In the genomic region with DNA sequence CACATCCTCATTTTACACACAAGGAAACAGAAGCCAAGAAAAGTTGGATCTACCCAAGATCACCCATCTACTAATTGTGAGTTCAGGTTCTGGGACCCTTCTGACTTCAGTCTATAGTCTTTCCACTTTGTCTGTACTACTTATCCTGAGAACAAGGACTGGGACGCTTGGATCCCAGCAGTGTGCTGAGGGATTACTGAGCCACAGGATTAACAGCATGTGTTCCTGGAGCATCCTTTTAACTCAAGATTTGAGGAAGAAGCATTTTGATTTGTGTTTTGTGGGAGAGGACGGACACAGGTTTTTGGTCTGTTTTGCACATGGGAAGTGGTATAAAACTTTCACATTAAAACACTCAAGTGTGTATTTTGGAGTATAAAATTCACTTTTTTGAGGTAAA, we compare ENCODE assay signal across 20 cellular contexts.
"Had no signal": no experiment of that assay in that cellular context is flagged by ENCODE, and none has a peak within 500 bp of the region (broad histone marks: within the 10 kb centered on the region; RNA-seq: fewer than 3 reads in every experiment).

No MANE protein-coding gene starts in this region.

- H3K4me3 Mint-ChIP-seq: naive thymus-derived CD8-positive, alpha-beta T cell; stimulated activated memory B cell treated with anti-CD40 and anti-IgM and Interleukin-4, amounts not matched to agents 10 μg/mL and 1 μg/mL and 100 μg/mL, for 72 hours; stimulated activated naive CD8-positive, alpha-beta T cell treated with anti-CD3 and anti-CD28 coated beads, Interleukin-15, Interleukin-2, amounts not matched to agents 100 ng/mL and 50 ng/mL, for 24 hours had no signal

- DNase-seq: cortex of kidney; dorsolateral prefrontal cortex; effector memory CD4-positive, alpha-beta T cell; gastrocnemius medialis; kidney; left colon; mammary epithelial cell; mucosa of descending colon; naive thymus-derived CD8-positive, alpha-beta T cell; psoas muscle; retina; spleen; stimulated activated CD4-positive, alpha-beta T cell treated with anti-CD3 and anti-CD28 coated beads, Interleukin-15, amount 100 ng/mL, for 24 hours; stimulated activated CD4-positive, alpha-beta T cell treated with anti-CD3 and anti-CD28 coated beads, Interleukin-1b, Interleukin-23, amount 100 ng/mL, for 48 hours; stimulated activated CD4-positive, alpha-beta T cell treated with anti-CD3 and anti-CD28 coated beads, Interleukin-4, amount 100 ng/mL, for 24 hours; tibial artery; upper lobe of left lung; uterus had no signal

- H3K27ac ChIP-seq: spleen, tibial artery, upper lobe of left lung, uterus had no signal

- H3K27me3 Mint-ChIP-seq: naive thymus-derived CD8-positive, alpha-beta T cell; stimulated activated memory B cell treated with anti-CD40 and anti-IgM and Interleukin-4, amounts not matched to agents 10 μg/mL and 1 μg/mL and 100 μg/mL, for 72 hours; stimulated activated naive CD8-positive, alpha-beta T cell treated with anti-CD3 and anti-CD28 coated beads, Interleukin-15, Interleukin-2, amounts not matched to agents 100 ng/mL and 50 ng/mL, for 24 hours had no signal

- H3K36me3 Mint-ChIP-seq: naive thymus-derived CD8-positive, alpha-beta T cell had no signal

- H3K27ac Mint-ChIP-seq: naive thymus-derived CD8-positive, alpha-beta T cell; stimulated activated memory B cell treated with anti-CD40 and anti-IgM and Interleukin-4, amounts not matched to agents 10 μg/mL and 1 μg/mL and 100 μg/mL, for 72 hours; stimulated activated naive CD8-positive, alpha-beta T cell treated with anti-CD3 and anti-CD28 coated beads, Interleukin-15, Interleukin-2, amounts not matched to agents 100 ng/mL and 50 ng/mL, for 24 hours had no signal

- H3K9me3 Mint-ChIP-seq: naive thymus-derived CD8-positive, alpha-beta T cell; stimulated activated memory B cell treated with anti-CD40 and anti-IgM and Interleukin-4, amounts not matched to agents 10 μg/mL and 1 μg/mL and 100 μg/mL, for 72 hours; stimulated activated naive CD8-positive, alpha-beta T cell treated with anti-CD3 and anti-CD28 coated beads, Interleukin-15, Interleukin-2, amounts not matched to agents 100 ng/mL and 50 ng/mL, for 24 hours had no signal
